ENCODE assay signal across 24 cellular contexts in the genomic region with DNA sequence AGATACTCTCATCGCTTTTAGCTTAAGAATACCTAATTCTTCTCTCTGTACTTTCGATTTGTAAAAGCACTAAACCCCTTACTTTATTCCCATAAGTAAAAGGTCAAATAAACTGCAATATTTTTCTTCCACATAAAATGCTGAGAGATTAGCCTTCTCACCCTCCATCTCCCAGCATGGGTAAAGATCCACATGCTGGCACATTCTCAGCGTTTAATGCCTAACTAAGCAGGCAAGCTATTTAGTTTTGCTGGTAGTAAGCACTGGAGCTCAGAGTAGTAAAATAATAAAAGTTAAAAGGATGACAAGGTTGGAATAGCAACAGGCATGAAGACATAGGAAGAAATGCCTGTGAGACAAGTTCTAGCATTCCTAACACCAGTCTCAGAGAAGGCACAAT.
DNase-seq lines count a peak whose midpoint lies in the region; ATAC-seq and TF ChIP-seq lines count a peak whose summit lies in the region.
"Had no signal": no experiment of that assay in that cellular context is flagged by ENCODE, and none has a peak within 500 bp of the region (broad histone marks: within the 10 kb centered on the region; RNA-seq: fewer than 3 reads in every experiment).

No MANE protein-coding gene starts in this region.

- no peaks in the 10 kb centered on the region for H3K79me2 ChIP-seq in DOHH2 (ENCODE audit: control insufficient read depth, low read length)

- no peaks in the 10 kb centered on the region for H3F3A ChIP-seq in DOHH2 (ENCODE audit: control insufficient read depth, insufficient read depth)

- H3K4me2 ChIP-seq in DOHH2 (ENCODE audit: low read length) = peak overlapping the region; percentile 34
- H3K4me2 ChIP-seq: A549, BLaER1, KMS-11 had no signal

- no peak for TF ChIP-seq CTCF in DOHH2 (IDR thresholded peaks at IDR 0.05; ENCODE audit: low read depth, low read length, poor library complexity, severe bottlenecking)

- no peaks in the 10 kb centered on the region for H4K20me1 ChIP-seq in DOHH2 (ENCODE audit: control insufficient read depth, insufficient read depth, low read depth, low read length)
- H4K20me1 ChIP-seq: BLaER1 had no signal

- no peak for ATAC-seq in HG02885 (IDR thresholded peaks at IDR 0.05; ENCODE audit: poor library complexity, unreplicated experiment)
- no peak for ATAC-seq in GM21717 (IDR thresholded peaks at IDR 0.05; ENCODE audit: unreplicated experiment)
- ATAC-seq: A549, Right ventricle myocardium inferior had no signal

- H3K36me3 ChIP-seq in DOHH2 (ENCODE audit: control insufficient read depth, low read length) = no peaks in the 10 kb centered on the region
- H3K36me3 ChIP-seq: BLaER1, SJSA1 had no signal

- H3K27ac ChIP-seq in DOHH2 (ENCODE audit: low read depth, low read length) = no peak overlapping the region
- H3K27ac ChIP-seq: A549, BLaER1, GM23248, KMS-11, SJSA1 had no signal

- H3K27me3 ChIP-seq in DOHH2 (ENCODE audit: control insufficient read depth, low read length) = no peaks in the 10 kb centered on the region
- H3K27me3 ChIP-seq: BLaER1, SJSA1 had no signal

- DNase-seq in brain pericyte (ENCODE audit: low read depth, low spot score) (peak; percentile 64), kidney tubule cell (ENCODE audit: low spot score) (peak; percentile 65), renal cortical epithelial cell (ENCODE audit: low read depth) (peak; percentile 83), NAMALWA (ENCODE audit: low spot score) (no peak)
- DNase-seq in stimulated activated naive CD4-positive, alpha-beta T cell (lab: John Stamatoyannopoulos, UW) = no peak
- DNase-seq: Caco-2; CD4-positive, alpha-beta T cell; GDM1; GM23248; H9; IMR-90; MV-4-11; NCI-H1417; NCI-H187; NCI-H446; NCI-H526 had no signal

- no peaks in the 10 kb centered on the region for H3K9me2 ChIP-seq in DOHH2 (replicated peaks; ENCODE audit: control insufficient read depth, low read length)

- peaks cover 5% of the 10 kb centered on the region; the same call in 1 of the 2 replicates for H3K9me3 ChIP-seq in DOHH2 (ENCODE audit: control insufficient read depth, insufficient read depth, low read length)
- H3K9me3 ChIP-seq: BLaER1, Caco-2, SJSA1 had no signal

- peaks cover 17% of the 10 kb centered on the region for H3K4me1 ChIP-seq in DOHH2 (ENCODE audit: control insufficient read depth, low read length)
- H3K4me1 ChIP-seq: A549, BLaER1, Caco-2, SJSA1 had no signal

- 0 out of 2 replicates have a peak overlapping the region, but pooled peaks have one; percentile 3 for H3K4me3 ChIP-seq in DOHH2 (ENCODE audit: low read length)
- H3K4me3 ChIP-seq: A549, BLaER1, GM23248, SJSA1 had no signal

Comparison
In these comparisons a context has a peak if more than half of its experiments do, and no peak if none do; other contexts are left out.
1. DNase-seq: peak in brain pericyte (single experiment), kidney tubule cell (single experiment) and renal cortical epithelial cell (single experiment); none in NAMALWA (single experiment) and stimulated activated naive CD4-positive, alpha-beta T cell (0 of 6).